Comparison of ENCODE assay signal across 21 cellular contexts in the genomic region with DNA sequence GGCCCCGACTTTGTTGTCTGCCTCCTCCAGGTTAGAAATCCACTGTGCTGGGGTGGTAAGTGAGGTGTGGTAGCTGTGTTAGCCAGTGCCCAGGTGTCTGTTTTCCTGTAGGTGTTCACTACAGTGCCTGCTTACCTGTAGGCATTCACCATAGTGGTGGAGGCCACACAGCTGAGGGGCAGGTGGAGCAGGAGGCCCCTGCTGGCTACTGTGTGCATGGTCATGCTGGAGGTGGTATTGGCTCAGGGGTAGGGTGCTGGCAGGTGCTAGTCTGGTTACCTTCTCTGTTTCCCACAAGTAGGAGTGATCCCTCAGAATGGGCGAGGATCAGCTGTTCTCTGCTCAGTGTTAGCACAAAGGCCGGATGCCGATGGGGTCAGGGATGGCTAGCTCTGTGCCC.
DNase-seq lines count a peak whose midpoint lies in the region; ATAC-seq, FAIRE-seq and TF ChIP-seq lines count a peak whose summit lies in the region.
"Had no signal": no experiment of that assay in that cellular context is flagged by ENCODE, and none has a peak within 500 bp of the region (broad histone marks: within the 10 kb centered on the region; RNA-seq: fewer than 3 reads in every experiment).

No MANE protein-coding gene starts in this region.

- no peaks in the 10 kb centered on the region for H3K36me3 Mint-ChIP-seq in naive thymus-derived CD4-positive, alpha-beta T cell

- H3K79me2 ChIP-seq in endothelial cell of umbilical vein (ENCODE audit: control insufficient read depth, insufficient read depth, low read length): no peaks in the 10 kb centered on the region

- H3K4me1 Mint-ChIP-seq in naive thymus-derived CD4-positive, alpha-beta T cell: no peaks in the 10 kb centered on the region

- TF ChIP-seq POLR2A in endothelial cell of umbilical vein (IDR thresholded peaks at IDR 0.05; ENCODE audit: low read depth, low read length): no peak

- POLR2A ChIA-PET in endothelial cell of umbilical vein (lab: Charles Lee): no interaction called here
- POLR2A ChIA-PET in naive thymus-derived CD4-positive, alpha-beta T cell (lab: Charles Lee): no interaction called here

- no peak overlapping the region for H3K27ac ChIP-seq in endothelial cell of umbilical vein (ENCODE audit: insufficient read depth, low read depth, low read length)
- no peak overlapping the region for H3K27ac ChIP-seq in naive thymus-derived CD4-positive, alpha-beta T cell (ENCODE audit: low read depth, low read length)
- H3K27ac ChIP-seq: C4-2B, KMS-11 had no signal

- no peak overlapping the region for H3K4me3 ChIP-seq in endothelial cell of umbilical vein (replicated peaks in 1 of 3; ENCODE audit: insufficient read depth in 1 of 3, low read depth in 1 of 3, low read length in 3 of 3)
- H3K4me3 ChIP-seq in naive thymus-derived CD4-positive, alpha-beta T cell (ENCODE audit: low read length): no peak overlapping the region

- H3K9me1 ChIP-seq in endothelial cell of umbilical vein (replicated peaks; ENCODE audit: control insufficient read depth, extremely low read depth, insufficient read depth, low read length): no peaks in the 10 kb centered on the region

- intact Hi-C loops in endothelial cell of umbilical vein (cut with micrococcal nuclease): no loop called here
- intact Hi-C loops in naive thymus-derived CD4-positive, alpha-beta T cell (cut with micrococcal nuclease): no loop called here

- FAIRE-seq in endothelial cell of umbilical vein (lab: Jason Lieb, UNC): no peak
- FAIRE-seq: A204.1, G401.6, GM12891, GM19239, H54 had no signal

- no peak overlapping the region for H3K4me2 ChIP-seq in endothelial cell of umbilical vein (ENCODE audit: insufficient read depth, low read length)
- H3K4me2 ChIP-seq: KMS-11 had no signal

- H3K9me3 ChIP-seq in endothelial cell of umbilical vein (replicated peaks; ENCODE audit: control insufficient read depth, insufficient read depth, low read length): peaks cover 9% of the 10 kb centered on the region
- peaks cover 0 to 3% (median 0%) of the 10 kb centered on the region in 3 experiments for H3K9me3 ChIP-seq in naive thymus-derived CD4-positive, alpha-beta T cell (ENCODE audit: control insufficient read depth in 2 of 3, low read length in 3 of 3)

- H3K27me3 ChIP-seq in endothelial cell of umbilical vein (ENCODE audit: control insufficient read depth in 2 of 2, insufficient read depth in 2 of 2, low read length in 2 of 2): no peaks in the 10 kb centered on the region
- no peaks in the 10 kb centered on the region for H3K27me3 ChIP-seq in naive thymus-derived CD4-positive, alpha-beta T cell (ENCODE audit: control insufficient read depth in 2 of 2, insufficient read depth in 2 of 2, low read length in 2 of 2)

- no peak overlapping the region for H3K4me3 Mint-ChIP-seq in naive thymus-derived CD4-positive, alpha-beta T cell
- H3K4me3 Mint-ChIP-seq: CD4-positive, alpha-beta T cell; HFFc6 had no signal

- peaks cover 5 to 52% (median 21%) of the 10 kb centered on the region in 11 donors for H3K9me3 Mint-ChIP-seq in naive thymus-derived CD4-positive, alpha-beta T cell

- TF ChIP-seq CTCF in endothelial cell of umbilical vein (IDR thresholded peaks at IDR 0.05; ENCODE audit: extremely low read depth in 1 of 2, insufficient read depth in 1 of 2, low read depth in 1 of 2, low read length in 2 of 2): no peak

- dilution Hi-C loops in endothelial cell of umbilical vein (cut with MboI; ENCODE audit: extremely low pct_ligation_motif_present, low sequenced_read_pairs): no loop called here

- BruUV-seq in endothelial cell of umbilical vein (replicated peaks; lab: Mats Ljungman, UMichigan): no TSS peak

- H3K27me3 Mint-ChIP-seq in naive thymus-derived CD4-positive, alpha-beta T cell: no peaks in the 10 kb centered on the region
- H3K27me3 Mint-ChIP-seq: CD4-positive, alpha-beta T cell had no signal

- H2AFZ ChIP-seq in endothelial cell of umbilical vein (ENCODE audit: low read depth, low read length): no peak overlapping the region

- in situ Hi-C loops in G401 (cut with HindIII; ENCODE audit: low sequenced_read_pairs): no loop called here

- H3K9ac ChIP-seq in endothelial cell of umbilical vein (replicated peaks; ENCODE audit: extremely low read depth, insufficient read depth, low read length): no peak overlapping the region
- H3K9ac ChIP-seq: KMS-11 had no signal

- H3K36me3 ChIP-seq in endothelial cell of umbilical vein (ENCODE audit: control insufficient read depth in 2 of 2, extremely low read depth in 1 of 2, insufficient read depth in 2 of 2, low read length in 2 of 2): no peaks in the 10 kb centered on the region
- no peaks in the 10 kb centered on the region for H3K36me3 ChIP-seq in naive thymus-derived CD4-positive, alpha-beta T cell (ENCODE audit: control insufficient read depth in 2 of 3, insufficient read depth in 3 of 3, low read length in 3 of 3)

- ATAC-seq in naive thymus-derived CD4-positive, alpha-beta T cell: peak; percentile 10
- ATAC-seq in HG02588 (IDR thresholded peaks at IDR 0.05; ENCODE audit: unreplicated experiment): no peak
- ATAC-seq: HCT116 had no signal

- H3K4me1 ChIP-seq in endothelial cell of umbilical vein (ENCODE audit: control insufficient read depth, extremely low read depth, insufficient read depth, low read length): no peaks in the 10 kb centered on the region
- H3K4me1 ChIP-seq in naive thymus-derived CD4-positive, alpha-beta T cell (ENCODE audit: control insufficient read depth in 2 of 2, insufficient read depth in 2 of 2, low read length in 2 of 2): no peaks in the 10 kb centered on the region

- H4K20me1 ChIP-seq in endothelial cell of umbilical vein (replicated peaks; ENCODE audit: control insufficient read depth, extremely low read depth, insufficient read depth, low read length): no peaks in the 10 kb centered on the region

- DNase-seq in NAMALWA (ENCODE audit: low spot score) (peak; percentile 0), endothelial cell of umbilical vein (ENCODE audit: low read depth, low spot score) (peak; percentile 0), DMS53 (lab: John Stamatoyannopoulos, UW) (no peak), MV-4-11 (lab: John Stamatoyannopoulos, UW) (no peak), G401 (ENCODE audit: low spot score) (no peak)
- DNase-seq in naive thymus-derived CD4-positive, alpha-beta T cell: no peak
- DNase-seq: ACHN; AML-193; CD4-positive, alpha-beta T cell; DND-41; EL; HFFc6 had no signal

- H3K27ac Mint-ChIP-seq in naive thymus-derived CD4-positive, alpha-beta T cell: no peak overlapping the region
- H3K27ac Mint-ChIP-seq: CD4-positive, alpha-beta T cell; HFFc6 had no signal

- CTCF ChIA-PET in endothelial cell of umbilical vein (lab: Charles Lee): no interaction called here
- CTCF ChIA-PET in naive thymus-derived CD4-positive, alpha-beta T cell (lab: Charles Lee): no interaction called here

TF ChIP-seq in endothelial cell of umbilical vein, 7 proteins besides CTCF, POLR2A, EP300 and RAD21:
- no peak for TF ChIP-seq MYC (IDR thresholded peaks at IDR 0.05; ENCODE audit: low read depth, low read length)
- TF ChIP-seq FOS (IDR thresholded peaks at IDR 0.05; ENCODE audit: borderline replicate concordance, insufficient read depth, low read length): no peak
- no peak for TF ChIP-seq JUN (IDR thresholded peaks at IDR 0.05; ENCODE audit: borderline replicate concordance, insufficient read depth, insufficient read length, low read depth)
- TF ChIP-seq, protein P1, sequence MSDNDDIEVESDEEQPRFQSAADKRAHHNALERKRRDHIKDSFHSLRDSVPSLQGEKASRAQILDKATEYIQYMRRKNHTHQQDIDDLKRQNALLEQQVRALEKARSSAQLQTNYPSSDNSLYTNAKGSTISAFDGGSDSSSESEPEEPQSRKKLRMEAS (IDR thresholded peaks at IDR 0.05; ENCODE audit: insufficient read depth, insufficient read length): no peak
- TF ChIP-seq POLR2AphosphoS5 (IDR thresholded peaks at IDR 0.05; ENCODE audit: insufficient read depth, low read depth, low read length): no peak
- TF ChIP-seq EZH2 (IDR thresholded peaks at IDR 0.05; ENCODE audit: borderline replicate concordance, low read depth, low read length, severe bottlenecking): no peak
- TF ChIP-seq GATA2 (IDR thresholded peaks at IDR 0.05; ENCODE audit: insufficient read depth, insufficient read length, low read depth, low read length): no peak

Comparison
In these comparisons a context has a peak if more than half of its experiments do, and no peak if none do; other contexts are left out.
1. DNase-seq: peak in NAMALWA (single experiment) and endothelial cell of umbilical vein (single experiment); none in naive thymus-derived CD4-positive, alpha-beta T cell (0 of 9), DMS53 (single experiment), MV-4-11 (single experiment) and G401 (single experiment).